In genomic region chr5:67248703-67249589, GRCh38 we compare ENCODE assay signal across 13 cellular contexts. TPM values are rescaled to one million over a fixed set of nuclear protein-coding genes. Genes with fewer than 3 reads are reported as not detected.
DNase-seq lines count a peak whose midpoint lies in the region; ATAC-seq and TF ChIP-seq lines count a peak whose summit lies in the region.
"Had no signal": no experiment of that assay in that cellular context is flagged by ENCODE, and none has a peak within 500 bp of the region (broad histone marks: within the 10 kb centered on the region; RNA-seq: fewer than 3 reads in every experiment).

No MANE protein-coding gene starts in this region.

- no peak overlapping the region for H3K56ac ChIP-seq in IMR-90 (ENCODE audit: extremely low read depth, insufficient read depth, low read length)

- no peak overlapping the region for H2BK15ac ChIP-seq in IMR-90 (ENCODE audit: low read depth, low read length)

- H3K27ac Mint-ChIP-seq in progenitor cell of endocrine pancreas = no peak overlapping the region
- H3K27ac Mint-ChIP-seq: T-helper 1 cell treated with Interleukin-12 subunit alpha and Interleukin-12 subunit beta and Interleukin-4 antibody, amounts not matched to agents 30 μg/mL and 1 μg/mL, for 36 hours had no signal

- TF ChIP-seq RAD21 in IMR-90 (IDR thresholded peaks at IDR 0.05; ENCODE audit: low read length) = no peak

- 0 out of 2 replicates have a peak overlapping the region, but pooled peaks have one; percentile 4 for H3K14ac ChIP-seq in IMR-90 (replicated peaks; ENCODE audit: low read depth, low read length)

- no peak overlapping the region for H2AFZ ChIP-seq in IMR-90 (replicated peaks; ENCODE audit: low read length, poor library complexity)

- no peaks in the 10 kb centered on the region for H3K79me1 ChIP-seq in IMR-90 (ENCODE audit: low read depth in 1 of 2, low read length in 2 of 2)

- H2BK120ac ChIP-seq in IMR-90 (ENCODE audit: low read depth, low read length) = no peak overlapping the region

- H3K36me3 ChIP-seq in IMR-90 (ENCODE audit: control insufficient read depth, insufficient read depth, low read length) (no peaks in the 10 kb centered on the region), thoracic aorta (no peaks in the 10 kb centered on the region)
- H3K36me3 ChIP-seq: ovary had no signal

- H3K4me1 ChIP-seq in IMR-90 (ENCODE audit: control insufficient read depth, insufficient read depth, low read length) = no peaks in the 10 kb centered on the region
- peaks cover 35% of the 10 kb centered on the region for H3K4me1 ChIP-seq in foreskin keratinocyte
- peaks cover 13 to 30% of the 10 kb centered on the region in 2 donors for H3K4me1 ChIP-seq in thoracic aorta (ENCODE audit: control insufficient read depth in 1 of 2, low read depth in 2 of 2)
- H3K4me1 ChIP-seq: testis had no signal

- H3K4me1 Mint-ChIP-seq in progenitor cell of endocrine pancreas (ENCODE audit: low read depth) = peaks cover 11% of the 10 kb centered on the region

- ATAC-seq in IMR-90 (ENCODE audit: low read depth) = no peak
- ATAC-seq in foreskin keratinocyte = peak; percentile 92
- no peak for ATAC-seq in thoracic aorta (ENCODE audit: insufficient number of reproducible peaks, low FRiP score, low read depth)
- ATAC-seq in HG02678 (IDR thresholded peaks at IDR 0.05; ENCODE audit: unreplicated experiment) = no peak
- ATAC-seq in GM21526 (IDR thresholded peaks at IDR 0.05; ENCODE audit: low FRiP score, unreplicated experiment) = no peak

- H3K27me3 ChIP-seq in IMR-90 (ENCODE audit: control insufficient read depth, insufficient read depth, low read length) (no peaks in the 10 kb centered on the region), foreskin keratinocyte (no peaks in the 10 kb centered on the region), thoracic aorta (replicated peaks; ENCODE audit: insufficient read depth) (no peaks in the 10 kb centered on the region)
- H3K27me3 ChIP-seq: ovary, testis had no signal

- no CpG with 5 or more reads among the region's 5 CpGs for WGBS in IMR-90 (ENCODE audit: extremely low coverage in 2 of 2, insufficient read length in 1 of 2), 2 experiments

- POLR2A ChIA-PET in IMR-90 (lab: Charles Lee; ENCODE audit: unreplicated experiment) = no interaction called here

- H3K4me3 Mint-ChIP-seq in progenitor cell of endocrine pancreas (ENCODE audit: low read depth) = no peak overlapping the region
- H3K4me3 Mint-ChIP-seq: T-helper 1 cell treated with Interleukin-12 subunit alpha and Interleukin-12 subunit beta and Interleukin-4 antibody, amounts not matched to agents 30 μg/mL and 1 μg/mL, for 36 hours had no signal

- H3K36me3 Mint-ChIP-seq in progenitor cell of endocrine pancreas (ENCODE audit: insufficient read depth) = no peaks in the 10 kb centered on the region

- no peak overlapping the region for H3K4me2 ChIP-seq in IMR-90 (ENCODE audit: low read depth, low read length)

- intact Hi-C loops in IMR-90 (cut with micrococcal nuclease) = loop anchor here (10.0 kb wide), 1 partner anchor 606 kb away; no protein-coding TSS in a partner anchor

- in situ Hi-C loops in IMR-90 (cut with MboI; ENCODE audit: low sequenced_read_pairs) = loop anchor here (5.0 to 25.0 kb wide), 2 partner anchors 563 to 1003 kb away; no protein-coding TSS in a partner anchor

- H2AK5ac ChIP-seq in IMR-90 (ENCODE audit: low read depth, low read length) = no peak overlapping the region

- no peak overlapping the region for H2BK5ac ChIP-seq in IMR-90 (ENCODE audit: low read depth, low read length, poor library complexity, severe bottlenecking)

- no peak overlapping the region for H3K4ac ChIP-seq in IMR-90 (ENCODE audit: low read depth, low read length)

- H3K18ac ChIP-seq in IMR-90 (ENCODE audit: low read depth, low read length) = no peak overlapping the region

- dilution Hi-C loops in IMR-90 (cut with HindIII; ENCODE audit: low sequenced_read_pairs, unreplicated experiment) = no loop called here

- H4K91ac ChIP-seq in IMR-90 (ENCODE audit: insufficient read depth, low read depth, low read length) = no peak overlapping the region

- H3K27me3 Mint-ChIP-seq in progenitor cell of endocrine pancreas = no peaks in the 10 kb centered on the region

- CTCF ChIA-PET in IMR-90 (lab: Yijun Ruan, JAX) = interaction anchor here (1.0 to 1.1 kb wide), 3 partner anchors 58 to 106 kb away, joined by 3 read pairs; no protein-coding TSS in a partner anchor

- no peak overlapping the region for H4K5ac ChIP-seq in IMR-90 (ENCODE audit: low read depth, low read length)

- no peaks in the 10 kb centered on the region for H3K9me1 ChIP-seq in IMR-90 (ENCODE audit: insufficient read depth, low read length)

- no peak overlapping the region for H3K27ac ChIP-seq in IMR-90 (ENCODE audit: insufficient read depth, low read length)
- peak overlapping the region; percentile 12 for H3K27ac ChIP-seq in foreskin keratinocyte
- peak overlapping the region; percentile 70 to 73 for H3K27ac ChIP-seq in thoracic aorta
- H3K27ac ChIP-seq: testis had no signal

- H4K8ac ChIP-seq in IMR-90 (ENCODE audit: low read depth in 2 of 2, low read length in 2 of 2) = no peak overlapping the region

- DNase-seq in IMR-90 (no peak), T1000 (lab: John Stamatoyannopoulos, UW) (peak; percentile 19), foreskin keratinocyte (peak; percentile 86 to 97), thoracic aorta (ENCODE audit: low spot score) (no peak), progenitor cell of endocrine pancreas (ENCODE audit: low spot score, unreplicated experiment) (no peak)
- DNase-seq: amniotic stem cell, erythroblast, MM.1S, ovary, testis had no signal

- H2AK9ac ChIP-seq in IMR-90 (replicated peaks; ENCODE audit: low read depth, low read length, poor library complexity) = no peak overlapping the region

- H3K4me3 ChIP-seq in IMR-90 (ENCODE audit: insufficient read depth, low read depth, low read length) = no peak overlapping the region
- H3K4me3 ChIP-seq in thoracic aorta = no peak overlapping the region
- H3K4me3 ChIP-seq: ovary, testis had no signal

- TF ChIP-seq POLR2A in IMR-90 (IDR thresholded peaks at IDR 0.05; ENCODE audit: low read depth, low read length) = no peak

- H3K9me3 ChIP-seq in IMR-90 (ENCODE audit: control insufficient read depth, insufficient read depth, low read length) (no peaks in the 10 kb centered on the region), thoracic aorta (no peaks in the 10 kb centered on the region)
- H3K9me3 ChIP-seq: ovary, testis had no signal

- no peaks in the 10 kb centered on the region for H4K20me1 ChIP-seq in IMR-90 (ENCODE audit: insufficient read depth, low read length)

- no TSS peak for BruUV-seq in IMR-90 (replicated peaks; lab: Mats Ljungman, UMichigan)

- TF ChIP-seq CTCF in IMR-90 (conservative IDR thresholded peaks at IDR 0.05; ENCODE audit: low read depth, low read length) (no peak), foreskin keratinocyte (conservative IDR thresholded peaks at IDR 0.05) (no peak), thoracic aorta (IDR thresholded peaks at IDR 0.05) (no peak), progenitor cell of endocrine pancreas (IDR thresholded peaks at IDR 0.05; ENCODE audit: unreplicated experiment) (no peak)

- no peak overlapping the region for H3K9ac ChIP-seq in IMR-90 (ENCODE audit: low read depth, low read length)

- H3K9me3 Mint-ChIP-seq in progenitor cell of endocrine pancreas (ENCODE audit: low read depth) = no peaks in the 10 kb centered on the region
- H3K9me3 Mint-ChIP-seq: T-helper 1 cell treated with Interleukin-12 subunit alpha and Interleukin-12 subunit beta and Interleukin-4 antibody, amounts not matched to agents 30 μg/mL and 1 μg/mL, for 36 hours had no signal

- H2BK20ac ChIP-seq in IMR-90 (ENCODE audit: low read depth, low read length) = no peak overlapping the region

- H3K23ac ChIP-seq in IMR-90 (ENCODE audit: low read depth, low read length) = no peak overlapping the region

TF ChIP-seq in IMR-90, 13 proteins besides CTCF, POLR2A, EP300 and RAD21 (continues in another document):
- no peak for TF ChIP-seq MAFK (IDR thresholded peaks at IDR 0.05; ENCODE audit: low read depth, low read length)
- no peak for TF ChIP-seq BHLHE40 (IDR thresholded peaks at IDR 0.05; ENCODE audit: low read depth, low read length)
- no peak for TF ChIP-seq FOS (IDR thresholded peaks at IDR 0.05; ENCODE audit: low read depth, low read length)
- TF ChIP-seq, protein P1, sequence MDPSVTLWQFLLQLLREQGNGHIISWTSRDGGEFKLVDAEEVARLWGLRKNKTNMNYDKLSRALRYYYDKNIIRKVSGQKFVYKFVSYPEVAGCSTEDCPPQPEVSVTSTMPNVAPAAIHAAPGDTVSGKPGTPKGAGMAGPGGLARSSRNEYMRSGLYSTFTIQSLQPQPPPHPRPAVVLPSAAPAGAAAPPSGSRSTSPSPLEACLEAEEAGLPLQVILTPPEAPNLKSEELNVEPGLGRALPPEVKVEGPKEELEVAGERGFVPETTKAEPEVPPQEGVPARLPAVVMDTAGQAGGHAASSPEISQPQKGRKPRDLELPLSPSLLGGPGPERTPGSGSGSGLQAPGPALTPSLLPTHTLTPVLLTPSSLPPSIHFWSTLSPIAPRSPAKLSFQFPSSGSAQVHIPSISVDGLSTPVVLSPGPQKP (IDR thresholded peaks at IDR 0.05; ENCODE audit: borderline replicate concordance, low read depth, low read length) = no peak
- TF ChIP-seq MXI1 (IDR thresholded peaks at IDR 0.05; ENCODE audit: borderline replicate concordance, low read depth, low read length) = no peak
- TF ChIP-seq RCOR1 (IDR thresholded peaks at IDR 0.05; ENCODE audit: insufficient replicate concordance, low read length) = no peak
- no peak for TF ChIP-seq NFE2L2 (IDR thresholded peaks at IDR 0.05; ENCODE audit: low read depth, low read length)
- no peak for TF ChIP-seq CEBPB (IDR thresholded peaks at IDR 0.05; ENCODE audit: low read depth, low read length)
- no peak for TF ChIP-seq CHD1 (IDR thresholded peaks at IDR 0.05; ENCODE audit: low read depth, low read length)
- TF ChIP-seq USF2 (IDR thresholded peaks at IDR 0.05; ENCODE audit: low read depth, low read length) = no peak
- no peak for TF ChIP-seq RFX5 (IDR thresholded peaks at IDR 0.05; ENCODE audit: low read depth, low read length)
- TF ChIP-seq MAZ (IDR thresholded peaks at IDR 0.05; ENCODE audit: borderline replicate concordance, low read depth, low read length) = no peak

RNA-seq across cellular contexts. Expression of gene CD180, which starts 52.3 kb away (rescaled TPM):
- total RNA-seq in IMR-90 (2012; rRNA removed) (not detected in 2 replicates), foreskin keratinocyte (not detected in 2 replicates), thoracic aorta (under 1 TPM; 0.81 to 0.85 TPM), progenitor cell of endocrine pancreas (not detected in 2 replicates)
- polyA plus RNA-seq in IMR-90 (2012; rRNA removed) (not detected in 2 replicates), foreskin keratinocyte (not detected in 2 replicates)
- not detected in 2 replicates for polyA plus RNA-seq in IMR-90 (2012; cell fraction: cytosol; rRNA removed)
- polyA plus RNA-seq in IMR-90 (2012; cell fraction: nucleus; rRNA removed; ENCODE audit: low replicate concordance) = not detected in 2 replicates

Comparison
In these comparisons a context has a peak if more than half of its experiments do, and no peak if none do; other contexts are left out.
1. DNase-seq: peak in T1000 (single experiment) and foreskin keratinocyte (2 of 2); none in IMR-90 (single experiment), thoracic aorta (single experiment) and progenitor cell of endocrine pancreas (single experiment).